In the genomic region with DNA sequence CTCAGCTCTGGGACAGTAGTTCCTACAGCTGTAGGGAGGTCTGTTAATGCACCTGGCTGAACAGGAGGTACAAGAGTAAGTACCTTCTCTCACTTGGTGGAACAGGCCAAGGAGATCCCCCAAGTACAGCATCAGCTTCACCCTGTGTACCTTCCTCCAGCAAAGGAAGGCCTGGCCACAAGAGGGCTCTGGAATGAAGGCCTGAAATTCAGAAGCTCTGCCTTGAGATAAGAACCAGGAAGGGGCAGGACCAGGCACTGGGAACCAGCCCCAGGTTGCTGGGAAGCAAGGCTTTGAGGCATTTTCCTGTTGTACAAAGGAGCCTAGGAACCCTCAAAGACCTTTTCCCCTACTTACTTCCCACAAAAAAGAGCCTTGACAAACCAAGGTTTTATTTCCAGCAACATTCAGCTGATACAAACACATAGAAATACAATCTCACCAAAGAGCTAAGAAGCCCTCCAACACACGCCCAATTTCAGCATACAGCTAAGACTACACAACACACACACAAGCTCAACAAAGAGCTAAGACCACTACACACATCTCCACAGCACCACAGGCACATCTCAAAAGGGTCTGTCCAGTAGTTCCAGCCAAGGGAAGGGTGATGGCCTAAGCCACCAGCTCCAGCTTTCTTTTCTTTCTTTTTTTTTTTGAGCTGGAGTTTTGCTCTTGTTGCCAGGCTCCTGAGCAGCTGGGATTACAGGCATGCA, we compare ENCODE assay signal across 2 cellular contexts.
A peak's percentile ranks its signal among the peaks of the same experiment; 100 is the strongest.
TF ChIP-seq lines count a peak whose summit lies in the region.

No MANE protein-coding gene starts in this region.

TF ChIP-seq in WTC11, 78 proteins besides CTCF, POLR2A, EP300 and RAD21:
- TF ChIP-seq TEAD1 (CRISPR knock-in tag; IDR thresholded peaks at IDR 0.05), result no peak
- no peak for TF ChIP-seq ZNF396 (CRISPR knock-in tag; IDR thresholded peaks at IDR 0.05; ENCODE audit: borderline replicate concordance)
- TF ChIP-seq, protein P1, sequence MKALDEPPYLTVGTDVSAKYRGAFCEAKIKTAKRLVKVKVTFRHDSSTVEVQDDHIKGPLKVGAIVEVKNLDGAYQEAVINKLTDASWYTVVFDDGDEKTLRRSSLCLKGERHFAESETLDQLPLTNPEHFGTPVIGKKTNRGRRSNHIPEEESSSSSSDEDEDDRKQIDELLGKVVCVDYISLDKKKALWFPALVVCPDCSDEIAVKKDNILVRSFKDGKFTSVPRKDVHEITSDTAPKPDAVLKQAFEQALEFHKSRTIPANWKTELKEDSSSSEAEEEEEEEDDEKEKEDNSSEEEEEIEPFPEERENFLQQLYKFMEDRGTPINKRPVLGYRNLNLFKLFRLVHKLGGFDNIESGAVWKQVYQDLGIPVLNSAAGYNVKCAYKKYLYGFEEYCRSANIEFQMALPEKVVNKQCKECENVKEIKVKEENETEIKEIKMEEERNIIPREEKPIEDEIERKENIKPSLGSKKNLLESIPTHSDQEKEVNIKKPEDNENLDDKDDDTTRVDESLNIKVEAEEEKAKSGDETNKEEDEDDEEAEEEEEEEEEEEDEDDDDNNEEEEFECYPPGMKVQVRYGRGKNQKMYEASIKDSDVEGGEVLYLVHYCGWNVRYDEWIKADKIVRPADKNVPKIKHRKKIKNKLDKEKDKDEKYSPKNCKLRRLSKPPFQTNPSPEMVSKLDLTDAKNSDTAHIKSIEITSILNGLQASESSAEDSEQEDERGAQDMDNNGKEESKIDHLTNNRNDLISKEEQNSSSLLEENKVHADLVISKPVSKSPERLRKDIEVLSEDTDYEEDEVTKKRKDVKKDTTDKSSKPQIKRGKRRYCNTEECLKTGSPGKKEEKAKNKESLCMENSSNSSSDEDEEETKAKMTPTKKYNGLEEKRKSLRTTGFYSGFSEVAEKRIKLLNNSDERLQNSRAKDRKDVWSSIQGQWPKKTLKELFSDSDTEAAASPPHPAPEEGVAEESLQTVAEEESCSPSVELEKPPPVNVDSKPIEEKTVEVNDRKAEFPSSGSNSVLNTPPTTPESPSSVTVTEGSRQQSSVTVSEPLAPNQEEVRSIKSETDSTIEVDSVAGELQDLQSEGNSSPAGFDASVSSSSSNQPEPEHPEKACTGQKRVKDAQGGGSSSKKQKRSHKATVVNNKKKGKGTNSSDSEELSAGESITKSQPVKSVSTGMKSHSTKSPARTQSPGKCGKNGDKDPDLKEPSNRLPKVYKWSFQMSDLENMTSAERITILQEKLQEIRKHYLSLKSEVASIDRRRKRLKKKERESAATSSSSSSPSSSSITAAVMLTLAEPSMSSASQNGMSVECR (CRISPR knock-in tag; IDR thresholded peaks at IDR 0.05; ENCODE audit: borderline replicate concordance), result no peak
- no peak for TF ChIP-seq NR3C1 (CRISPR knock-in tag; conservative IDR thresholded peaks at IDR 0.05; ENCODE audit: low read depth)
- TF ChIP-seq HMGA2 (CRISPR knock-in tag; IDR thresholded peaks at IDR 0.05), result no peak
- TF ChIP-seq TEAD4 (CRISPR knock-in tag; IDR thresholded peaks at IDR 0.05), result no peak
- TF ChIP-seq SMAD3 (CRISPR knock-in tag; IDR thresholded peaks at IDR 0.05; ENCODE audit: borderline replicate concordance), result no peak
TF ChIP-seq in WTC11: peak in this region for 0.

TF ChIP-seq in HepG2, 621 proteins besides CTCF, POLR2A, EP300 and RAD21 (continues in another document):
- peak; percentile 43; the same call in 1 of the 2 replicates for TF ChIP-seq KAT8 (CRISPR knock-in tag; IDR thresholded peaks at IDR 0.05)
- TF ChIP-seq, protein P2, sequence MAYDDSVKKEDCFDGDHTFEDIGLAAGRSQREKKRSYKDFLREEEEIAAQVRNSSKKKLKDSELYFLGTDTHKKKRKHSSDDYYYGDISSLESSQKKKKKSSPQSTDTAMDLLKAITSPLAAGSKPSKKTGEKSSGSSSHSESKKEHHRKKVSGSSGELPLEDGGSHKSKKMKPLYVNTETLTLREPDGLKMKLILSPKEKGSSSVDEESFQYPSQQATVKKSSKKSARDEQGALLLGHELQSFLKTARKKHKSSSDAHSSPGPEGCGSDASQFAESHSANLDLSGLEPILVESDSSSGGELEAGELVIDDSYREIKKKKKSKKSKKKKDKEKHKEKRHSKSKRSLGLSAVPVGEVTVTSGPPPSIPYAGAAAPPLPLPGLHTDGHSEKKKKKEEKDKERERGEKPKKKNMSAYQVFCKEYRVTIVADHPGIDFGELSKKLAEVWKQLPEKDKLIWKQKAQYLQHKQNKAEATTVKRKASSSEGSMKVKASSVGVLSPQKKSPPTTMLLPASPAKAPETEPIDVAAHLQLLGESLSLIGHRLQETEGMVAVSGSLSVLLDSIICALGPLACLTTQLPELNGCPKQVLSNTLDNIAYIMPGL (CRISPR knock-in tag; IDR thresholded peaks at IDR 0.05; ENCODE audit: borderline replicate concordance in 1 of 2, low read depth in 1 of 2), result peak in 1 of 2 experiments; percentile 46; a peak in 1 of 4 replicates
- peak; percentile 87 for TF ChIP-seq SMC3 (IDR thresholded peaks at IDR 0.05; ENCODE audit: low read length)
- no peak for TF ChIP-seq NFKB2 (CRISPR knock-in tag; IDR thresholded peaks at IDR 0.05; ENCODE audit: borderline replicate concordance)
- TF ChIP-seq, protein P3, sequence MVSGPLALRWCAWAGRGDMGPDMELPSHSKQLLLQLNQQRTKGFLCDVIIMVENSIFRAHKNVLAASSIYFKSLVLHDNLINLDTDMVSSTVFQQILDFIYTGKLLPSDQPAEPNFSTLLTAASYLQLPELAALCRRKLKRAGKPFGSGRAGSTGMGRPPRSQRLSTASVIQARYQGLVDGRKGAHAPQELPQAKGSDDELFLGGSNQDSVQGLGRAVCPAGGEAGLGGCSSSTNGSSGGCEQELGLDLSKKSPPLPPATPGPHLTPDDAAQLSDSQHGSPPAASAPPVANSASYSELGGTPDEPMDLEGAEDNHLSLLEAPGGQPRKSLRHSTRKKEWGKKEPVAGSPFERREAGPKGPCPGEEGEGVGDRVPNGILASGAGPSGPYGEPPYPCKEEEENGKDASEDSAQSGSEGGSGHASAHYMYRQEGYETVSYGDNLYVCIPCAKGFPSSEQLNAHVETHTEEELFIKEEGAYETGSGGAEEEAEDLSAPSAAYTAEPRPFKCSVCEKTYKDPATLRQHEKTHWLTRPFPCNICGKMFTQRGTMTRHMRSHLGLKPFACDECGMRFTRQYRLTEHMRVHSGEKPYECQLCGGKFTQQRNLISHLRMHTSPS (CRISPR knock-in tag; IDR thresholded peaks at IDR 0.05; ENCODE audit: low read depth), result no peak
- peak; percentile 51; the same call in 1 of the 2 replicates for TF ChIP-seq YEATS2 (CRISPR knock-in tag; IDR thresholded peaks at IDR 0.05; ENCODE audit: borderline replicate concordance)
- TF ChIP-seq, protein P4, sequence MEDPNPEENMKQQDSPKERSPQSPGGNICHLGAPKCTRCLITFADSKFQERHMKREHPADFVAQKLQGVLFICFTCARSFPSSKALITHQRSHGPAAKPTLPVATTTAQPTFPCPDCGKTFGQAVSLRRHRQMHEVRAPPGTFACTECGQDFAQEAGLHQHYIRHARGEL (CRISPR knock-in tag; IDR thresholded peaks at IDR 0.05), result no peak
- TF ChIP-seq, protein P5, sequence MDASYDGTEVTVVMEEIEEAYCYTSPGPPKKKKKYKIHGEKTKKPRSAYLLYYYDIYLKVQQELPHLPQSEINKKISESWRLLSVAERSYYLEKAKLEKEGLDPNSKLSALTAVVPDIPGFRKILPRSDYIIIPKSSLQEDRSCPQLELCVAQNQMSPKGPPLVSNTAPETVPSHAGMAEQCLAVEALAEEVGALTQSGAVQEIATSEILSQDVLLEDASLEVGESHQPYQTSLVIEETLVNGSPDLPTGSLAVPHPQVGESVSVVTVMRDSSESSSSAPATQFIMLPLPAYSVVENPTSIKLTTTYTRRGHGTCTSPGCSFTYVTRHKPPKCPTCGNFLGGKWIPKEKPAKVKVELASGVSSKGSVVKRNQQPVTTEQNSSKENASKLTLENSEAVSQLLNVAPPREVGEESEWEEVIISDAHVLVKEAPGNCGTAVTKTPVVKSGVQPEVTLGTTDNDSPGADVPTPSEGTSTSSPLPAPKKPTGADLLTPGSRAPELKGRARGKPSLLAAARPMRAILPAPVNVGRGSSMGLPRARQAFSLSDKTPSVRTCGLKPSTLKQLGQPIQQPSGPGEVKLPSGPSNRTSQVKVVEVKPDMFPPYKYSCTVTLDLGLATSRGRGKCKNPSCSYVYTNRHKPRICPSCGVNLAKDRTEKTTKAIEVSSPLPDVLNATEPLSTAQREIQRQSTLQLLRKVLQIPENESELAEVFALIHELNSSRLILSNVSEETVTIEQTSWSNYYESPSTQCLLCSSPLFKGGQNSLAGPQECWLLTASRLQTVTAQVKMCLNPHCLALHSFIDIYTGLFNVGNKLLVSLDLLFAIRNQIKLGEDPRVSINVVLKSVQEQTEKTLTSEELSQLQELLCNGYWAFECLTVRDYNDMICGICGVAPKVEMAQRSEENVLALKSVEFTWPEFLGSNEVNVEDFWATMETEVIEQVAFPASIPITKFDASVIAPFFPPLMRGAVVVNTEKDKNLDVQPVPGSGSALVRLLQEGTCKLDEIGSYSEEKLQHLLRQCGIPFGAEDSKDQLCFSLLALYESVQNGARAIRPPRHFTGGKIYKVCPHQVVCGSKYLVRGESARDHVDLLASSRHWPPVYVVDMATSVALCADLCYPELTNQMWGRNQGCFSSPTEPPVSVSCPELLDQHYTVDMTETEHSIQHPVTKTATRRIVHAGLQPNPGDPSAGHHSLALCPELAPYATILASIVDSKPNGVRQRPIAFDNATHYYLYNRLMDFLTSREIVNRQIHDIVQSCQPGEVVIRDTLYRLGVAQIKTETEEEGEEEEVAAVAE (CRISPR knock-in tag; IDR thresholded peaks at IDR 0.05; ENCODE audit: borderline replicate concordance), result peak; percentile 71; the same call in 1 of the 2 replicates
- TF ChIP-seq PTBP1 (IDR thresholded peaks at IDR 0.05; ENCODE audit: low read depth, low read length, poor library complexity, severe bottlenecking), result no peak
- TF ChIP-seq SSRP1 (CRISPR knock-in tag; IDR thresholded peaks at IDR 0.05), result 0 out of 2 replicates have a peak, but pooled peaks have one; percentile 38
- TF ChIP-seq ELF3 (CRISPR knock-in tag; IDR thresholded peaks at IDR 0.05), result peak; percentile 73
- TF ChIP-seq ZNF841 (CRISPR knock-in tag; IDR thresholded peaks at IDR 0.05; ENCODE audit: borderline replicate concordance), result no peak
- TF ChIP-seq ZMYM4 (CRISPR knock-in tag; IDR thresholded peaks at IDR 0.05), result 0 out of 2 replicates have a peak, but pooled peaks have one; percentile 38
- no peak for TF ChIP-seq NR2F6 (IDR thresholded peaks at IDR 0.05)
- TF ChIP-seq NR2F6 (CRISPR knock-in tag; IDR thresholded peaks at IDR 0.05), result peak; percentile 15; the same call in 1 of the 2 replicates
- TF ChIP-seq, protein P6, sequence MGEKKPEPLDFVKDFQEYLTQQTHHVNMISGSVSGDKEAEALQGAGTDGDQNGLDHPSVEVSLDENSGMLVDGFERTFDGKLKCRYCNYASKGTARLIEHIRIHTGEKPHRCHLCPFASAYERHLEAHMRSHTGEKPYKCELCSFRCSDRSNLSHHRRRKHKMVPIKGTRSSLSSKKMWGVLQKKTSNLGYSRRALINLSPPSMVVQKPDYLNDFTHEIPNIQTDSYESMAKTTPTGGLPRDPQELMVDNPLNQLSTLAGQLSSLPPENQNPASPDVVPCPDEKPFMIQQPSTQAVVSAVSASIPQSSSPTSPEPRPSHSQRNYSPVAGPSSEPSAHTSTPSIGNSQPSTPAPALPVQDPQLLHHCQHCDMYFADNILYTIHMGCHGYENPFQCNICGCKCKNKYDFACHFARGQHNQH (CRISPR knock-in tag; IDR thresholded peaks at IDR 0.05), result 0 out of 2 replicates have a peak, but pooled peaks have one; percentile 24
- TF ChIP-seq SAP130 (CRISPR knock-in tag; IDR thresholded peaks at IDR 0.05; ENCODE audit: low read depth), result peak; percentile 54
- TF ChIP-seq RBM22 (optimal IDR thresholded peaks at IDR 0.05; ENCODE audit: low read length), result peak; percentile 75
- TF ChIP-seq, protein P7, sequence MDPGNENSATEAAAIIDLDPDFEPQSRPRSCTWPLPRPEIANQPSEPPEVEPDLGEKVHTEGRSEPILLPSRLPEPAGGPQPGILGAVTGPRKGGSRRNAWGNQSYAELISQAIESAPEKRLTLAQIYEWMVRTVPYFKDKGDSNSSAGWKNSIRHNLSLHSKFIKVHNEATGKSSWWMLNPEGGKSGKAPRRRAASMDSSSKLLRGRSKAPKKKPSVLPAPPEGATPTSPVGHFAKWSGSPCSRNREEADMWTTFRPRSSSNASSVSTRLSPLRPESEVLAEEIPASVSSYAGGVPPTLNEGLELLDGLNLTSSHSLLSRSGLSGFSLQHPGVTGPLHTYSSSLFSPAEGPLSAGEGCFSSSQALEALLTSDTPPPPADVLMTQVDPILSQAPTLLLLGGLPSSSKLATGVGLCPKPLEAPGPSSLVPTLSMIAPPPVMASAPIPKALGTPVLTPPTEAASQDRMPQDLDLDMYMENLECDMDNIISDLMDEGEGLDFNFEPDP (CRISPR knock-in tag; conservative IDR thresholded peaks at IDR 0.05), result no peak
- TF ChIP-seq ZNF670 (CRISPR knock-in tag; IDR thresholded peaks at IDR 0.05; ENCODE audit: borderline replicate concordance), result no peak
- no peak for TF ChIP-seq ZNF121 (CRISPR knock-in tag; IDR thresholded peaks at IDR 0.05)
- TF ChIP-seq ZNF292 (CRISPR knock-in tag; IDR thresholded peaks at IDR 0.05; ENCODE audit: borderline replicate concordance, low read depth), result no peak
- TF ChIP-seq PHF8 (CRISPR knock-in tag; IDR thresholded peaks at IDR 0.05), result 0 out of 2 replicates have a peak, but pooled peaks have one; percentile 13
- TF ChIP-seq KDM3A (CRISPR knock-in tag; IDR thresholded peaks at IDR 0.05; ENCODE audit: low read depth), result peak; percentile 50; the same call in 1 of the 2 replicates
- TF ChIP-seq ZFY (CRISPR knock-in tag; IDR thresholded peaks at IDR 0.05), result 0 out of 2 replicates have a peak, but pooled peaks have one; percentile 38
- peak; percentile 41; the same call in 1 of the 2 replicates for TF ChIP-seq FOXA3 (CRISPR knock-in tag; IDR thresholded peaks at IDR 0.05)
- TF ChIP-seq STAT5B (CRISPR knock-in tag; IDR thresholded peaks at IDR 0.05), result no peak
- peak; percentile 31; the same call in 1 of the 2 replicates for TF ChIP-seq NFYC (CRISPR knock-in tag; IDR thresholded peaks at IDR 0.05)
- TF ChIP-seq, protein P8, sequence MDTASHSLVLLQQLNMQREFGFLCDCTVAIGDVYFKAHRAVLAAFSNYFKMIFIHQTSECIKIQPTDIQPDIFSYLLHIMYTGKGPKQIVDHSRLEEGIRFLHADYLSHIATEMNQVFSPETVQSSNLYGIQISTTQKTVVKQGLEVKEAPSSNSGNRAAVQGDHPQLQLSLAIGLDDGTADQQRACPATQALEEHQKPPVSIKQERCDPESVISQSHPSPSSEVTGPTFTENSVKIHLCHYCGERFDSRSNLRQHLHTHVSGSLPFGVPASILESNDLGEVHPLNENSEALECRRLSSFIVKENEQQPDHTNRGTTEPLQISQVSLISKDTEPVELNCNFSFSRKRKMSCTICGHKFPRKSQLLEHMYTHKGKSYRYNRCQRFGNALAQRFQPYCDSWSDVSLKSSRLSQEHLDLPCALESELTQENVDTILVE (CRISPR knock-in tag; IDR thresholded peaks at IDR 0.05), result 0 out of 2 replicates have a peak, but pooled peaks have one; percentile 36
- TF ChIP-seq SPEN (CRISPR knock-in tag; IDR thresholded peaks at IDR 0.05; ENCODE audit: low read depth), result peak; percentile 48; the same call in 1 of the 2 replicates
- peak; percentile 80 for TF ChIP-seq STAG1 (CRISPR knock-in tag; IDR thresholded peaks at IDR 0.05)
- TF ChIP-seq ZNF331 (CRISPR knock-in tag; IDR thresholded peaks at IDR 0.05), result 0 out of 2 replicates have a peak, but pooled peaks have one; percentile 28
- no peak for TF ChIP-seq ZNF343 (CRISPR knock-in tag; IDR thresholded peaks at IDR 0.05)
- TF ChIP-seq ELF1 (CRISPR knock-in tag; IDR thresholded peaks at IDR 0.05), result peak; percentile 77
- 0 out of 2 replicates have a peak, but pooled peaks have one; percentile 38 for TF ChIP-seq ZSCAN9 (CRISPR knock-in tag; IDR thresholded peaks at IDR 0.05; ENCODE audit: borderline replicate concordance)
- TF ChIP-seq SRY (CRISPR knock-in tag; IDR thresholded peaks at IDR 0.05), result no peak
- no peak for TF ChIP-seq YY1 (IDR thresholded peaks at IDR 0.05; ENCODE audit: insufficient read depth, insufficient replicate concordance, low read depth, low read length)
- TF ChIP-seq TEAD3 (CRISPR knock-in tag; optimal IDR thresholded peaks at IDR 0.05; ENCODE audit: borderline replicate concordance), result peak; percentile 72
- peak; percentile 50; the same call in 1 of the 2 replicates for TF ChIP-seq KDM2A (CRISPR knock-in tag; IDR thresholded peaks at IDR 0.05; ENCODE audit: borderline replicate concordance, low read depth)
- no peak for TF ChIP-seq PHF20 (CRISPR knock-in tag; IDR thresholded peaks at IDR 0.05)
